Comparison of ENCODE assay signal across 8 cellular contexts in genomic region chr3:101643861-101644613, GRCh38. TPM values are rescaled to one million over a fixed set of nuclear protein-coding genes. Genes with fewer than 3 reads are reported as not detected.
DNase-seq lines count a peak whose midpoint lies in the region; ATAC-seq and TF ChIP-seq lines count a peak whose summit lies in the region.

No MANE protein-coding gene starts in this region.

- H3K9me3 ChIP-seq in tibial artery, result no peaks in the 10 kb centered on the region

- peaks cover 0 to 5% (median 0%) of the 10 kb centered on the region in 4 donors for H3K4me1 ChIP-seq in tibial artery

- H3K36me3 Mint-ChIP-seq in activated naive CD4-positive, alpha-beta T cell treated with anti-CD3 and anti-CD28 coated beads for 36 hours (ENCODE audit: low read depth), result peaks cover 7% of the 10 kb centered on the region

- no peak overlapping the region for H3K27ac ChIP-seq in tibial artery

- TF ChIP-seq CTCF in fibroblast of the aortic adventitia (IDR thresholded peaks at IDR 0.05; ENCODE audit: insufficient read depth, low read length), result no peak
- TF ChIP-seq CTCF in tibial artery (IDR thresholded peaks at IDR 0.05), result no peak

- peaks cover 2 to 17% (median 16%) of the 10 kb centered on the region in 3 donors for H3K36me3 ChIP-seq in tibial artery

- H3K4me1 Mint-ChIP-seq in activated naive CD4-positive, alpha-beta T cell treated with anti-CD3 and anti-CD28 coated beads for 36 hours (ENCODE audit: low read depth), result peaks cover 24% of the 10 kb centered on the region
- peaks cover 33% of the 10 kb centered on the region for H3K4me1 Mint-ChIP-seq in stimulated activated naive CD8-positive, alpha-beta T cell treated with anti-CD3 and anti-CD28 coated beads, Interleukin-15, amount 100 ng/mL, for 72 hours

- H3K27me3 ChIP-seq in tibial artery, result no peaks in the 10 kb centered on the region

- intact Hi-C loops in activated naive CD4-positive, alpha-beta T cell treated with anti-CD3 and anti-CD28 coated beads for 36 hours (cut with micrococcal nuclease), result loop anchor here (1.0 to 10.0 kb wide), 7 partner anchors 32 to 1179 kb away; partner anchors contain the start of gene CEP97
- intact Hi-C loops in tibial artery (cut with DNase I; ENCODE audit: low total_unique reads), result no loop called here

- peak overlapping the region; percentile 83 for H3K27ac Mint-ChIP-seq in activated naive CD4-positive, alpha-beta T cell treated with anti-CD3 and anti-CD28 coated beads for 36 hours
- H3K27ac Mint-ChIP-seq in stimulated activated naive CD8-positive, alpha-beta T cell treated with anti-CD3 and anti-CD28 coated beads, Interleukin-15, amount 100 ng/mL, for 72 hours, result peak overlapping the region; percentile 86 to 94

- H3K4me3 ChIP-seq in fibroblast of the aortic adventitia (ENCODE audit: low read depth, low read length) (no peak overlapping the region), tibial artery (no peak overlapping the region)

- no peaks in the 10 kb centered on the region for H3K27me3 Mint-ChIP-seq in activated naive CD4-positive, alpha-beta T cell treated with anti-CD3 and anti-CD28 coated beads for 36 hours (ENCODE audit: low read depth)
- no peaks in the 10 kb centered on the region for H3K27me3 Mint-ChIP-seq in stimulated activated naive CD8-positive, alpha-beta T cell treated with anti-CD3 and anti-CD28 coated beads, Interleukin-15, amount 100 ng/mL, for 72 hours

- peak; percentile 69 for DNase-seq in activated naive CD4-positive, alpha-beta T cell treated with anti-CD3 and anti-CD28 coated beads for 36 hours
- no peak for DNase-seq in activated naive CD4-positive, alpha-beta T cell (lab: John Stamatoyannopoulos, UW)
- DNase-seq in fibroblast of the aortic adventitia (ENCODE audit: low read depth) (peak; percentile 78), tibial artery (no peak), SW480 (ENCODE audit: low spot score) (no peak)
- DNase-seq in stimulated activated naive CD8-positive, alpha-beta T cell treated with anti-CD3 and anti-CD28 coated beads, Interleukin-15, amount 100 ng/mL, for 72 hours, result peak; percentile 54 to 78

- H3K4me3 Mint-ChIP-seq in activated naive CD4-positive, alpha-beta T cell treated with anti-CD3 and anti-CD28 coated beads for 36 hours, result no peak overlapping the region
- peak overlapping the region; percentile 56 to 69 for H3K4me3 Mint-ChIP-seq in stimulated activated naive CD8-positive, alpha-beta T cell treated with anti-CD3 and anti-CD28 coated beads, Interleukin-15, amount 100 ng/mL, for 72 hours

- peak; percentile 85 to 88 for ATAC-seq in activated CD4-positive, CD25-positive, alpha-beta regulatory T cell treated with anti-CD3 and anti-CD28 coated beads, Interleukin-2, amount 50 U/mL, for 24 hours
- peak; percentile 98 for ATAC-seq in stimulated activated naive CD8-positive, alpha-beta T cell treated with anti-CD3 and anti-CD28 coated beads, Interleukin-15, amount 100 ng/mL, for 72 hours
- ATAC-seq in GM21576 (IDR thresholded peaks at IDR 0.05; ENCODE audit: unreplicated experiment), result no peak

- CTCF ChIA-PET in activated naive CD4-positive, alpha-beta T cell treated with anti-CD3 and anti-CD28 coated beads for 36 hours (lab: Charles Lee), result interaction anchor here (0.6 to 1.4 kb wide), 3 partner anchors 21 to 516 kb away, joined by 3 to 4 read pairs (median 3); no protein-coding TSS in a partner anchor

- H3K9me3 Mint-ChIP-seq in activated naive CD4-positive, alpha-beta T cell treated with anti-CD3 and anti-CD28 coated beads for 36 hours, result no peaks in the 10 kb centered on the region
- H3K9me3 Mint-ChIP-seq in stimulated activated naive CD8-positive, alpha-beta T cell treated with anti-CD3 and anti-CD28 coated beads, Interleukin-15, amount 100 ng/mL, for 72 hours, result no peaks in the 10 kb centered on the region

RNA-seq across cellular contexts. Expression of gene ZBTB11, which starts 32.9 kb away (rescaled TPM):
- 10 to 100 TPM; 31.2 to 31.7 TPM for total RNA-seq in activated naive CD4-positive, alpha-beta T cell treated with anti-CD3 and anti-CD28 coated beads for 36 hours
- total RNA-seq in fibroblast of the aortic adventitia (ENCODE audit: low replicate concordance), result 21.4 and 23.1 TPM in 2 replicates

RNA-seq across cellular contexts. Expression of gene RPL24, which starts 42.5 kb away (rescaled TPM):
- 1,000 to 10,000 TPM; 2,159 to 2,187 TPM for total RNA-seq in activated naive CD4-positive, alpha-beta T cell treated with anti-CD3 and anti-CD28 coated beads for 36 hours
- total RNA-seq in fibroblast of the aortic adventitia (ENCODE audit: low replicate concordance), result 1,420 and 2,984 TPM in 2 replicates

Comparison
In these comparisons a context has a peak if more than half of its experiments do, and no peak if none do; other contexts are left out.
1. DNase-seq: peak in activated naive CD4-positive, alpha-beta T cell treated with anti-CD3 and anti-CD28 coated beads for 36 hours (single experiment), fibroblast of the aortic adventitia (single experiment) and stimulated activated naive CD8-positive, alpha-beta T cell treated with anti-CD3 and anti-CD28 coated beads, Interleukin-15, amount 100 ng/mL, for 72 hours (2 of 2); none in activated naive CD4-positive, alpha-beta T cell (0 of 4), tibial artery (0 of 2) and SW480 (single experiment).